1 cellular context compared by ENCODE assay signal in genomic region chr10:25174461-25175230, GRCh38.
TF ChIP-seq lines count a peak whose summit lies in the region.

TSS of gene GPR158 (plus strand) at chr10:25175001. CDS start at chr10:25175421, 420 bp downstream.

TF ChIP-seq in K562, 482 proteins besides CTCF, POLR2A, EP300 and RAD21 (continued from another document and continues in another):
- TF ChIP-seq CBX1 (IDR thresholded peaks at IDR 0.05; ENCODE audit: low read depth) (no peak), FOXJ2 (tag; IDR thresholded peaks at IDR 0.05) (no peak), ZBTB40 (IDR thresholded peaks at IDR 0.05) (0 out of 2 replicates have a peak, but pooled peaks have one; percentile 31), ZBTB40 (CRISPR knock-in tag; IDR thresholded peaks at IDR 0.05) (no peak), CXXC5 (CRISPR knock-in tag; IDR thresholded peaks at IDR 0.05) (peak; percentile 74), NCOA2 (IDR thresholded peaks at IDR 0.05; ENCODE audit: partially characterized antibody in 2 of 2) (no peak), MEF2D (tag; conservative IDR thresholded peaks at IDR 0.05; ENCODE audit: low read depth) (no peak), MCM7 (IDR thresholded peaks at IDR 0.05) (no peak), NKRF (IDR thresholded peaks at IDR 0.05; ENCODE audit: borderline replicate concordance) (no peak), TAF9B (IDR thresholded peaks at IDR 0.05; ENCODE audit: partially characterized antibody) (no peak), U2AF1 (optimal IDR thresholded peaks at IDR 0.05; ENCODE audit: low read depth, low read length) (no peak), KLF10 (CRISPR knock-in tag; IDR thresholded peaks at IDR 0.05) (no peak), HES1 (IDR thresholded peaks at IDR 0.05; ENCODE audit: low read depth) (no peak), KAT2B (IDR thresholded peaks at IDR 0.05; ENCODE audit: low read depth, low read length) (no peak), ZNF717 (CRISPR knock-in tag; IDR thresholded peaks at IDR 0.05) (no peak), TSC22D4 (tag; IDR thresholded peaks at IDR 0.05) (no peak), HINFP (tag; conservative IDR thresholded peaks at IDR 0.05; ENCODE audit: low read depth) (no peak), ZEB2 (IDR thresholded peaks at IDR 0.05) (no peak), SP1 (CRISPR knock-in tag; IDR thresholded peaks at IDR 0.05) (no peak), CREBBP (IDR thresholded peaks at IDR 0.05; ENCODE audit: low read depth, low read length) (no peak), BACH1 (tag; IDR thresholded peaks at IDR 0.05) (no peak), FOXP1 (CRISPR knock-in tag; IDR thresholded peaks at IDR 0.05) (no peak), SRF (CRISPR knock-in tag; IDR thresholded peaks at IDR 0.05) (peak in 1 of 2 experiments; percentile 73; a peak in 1 of 4 replicates), NR2C2 (CRISPR knock-in tag; IDR thresholded peaks at IDR 0.05) (peak; percentile 47; the same call in 1 of the 2 replicates), NR2C2 (tag; IDR thresholded peaks at IDR 0.05) (no peak), ZNF445 (CRISPR knock-in tag; IDR thresholded peaks at IDR 0.05; ENCODE audit: low read depth) (no peak), PRDM10 (IDR thresholded peaks at IDR 0.05; ENCODE audit: partially characterized antibody) (no peak), KDM4B (IDR thresholded peaks at IDR 0.05; ENCODE audit: borderline replicate concordance in 2 of 2, low read depth in 1 of 2) (no peak), CREM (IDR thresholded peaks at IDR 0.05; ENCODE audit: low read depth) (peak; percentile 27; the same call in 1 of the 2 replicates), ZNF639 (CRISPR knock-in tag; conservative IDR thresholded peaks at IDR 0.05 in 1 of 2, IDR thresholded peaks at IDR 0.05 in 1 of 2) (0 out of 4 replicates have a peak, but pooled peaks of 1 of the 2 experiments have one; percentile 52), SUPT5H (IDR thresholded peaks at IDR 0.05) (no peak), DNMT1 (IDR thresholded peaks at IDR 0.05) (no peak), PCBP2 (IDR thresholded peaks at IDR 0.05; ENCODE audit: low read depth, low read length, poor library complexity, severe bottlenecking) (no peak), ETV1 (tag; conservative IDR thresholded peaks at IDR 0.05; ENCODE audit: low read depth) (no peak), HMBOX1 (IDR thresholded peaks at IDR 0.05) (no peak), ZNF263 (CRISPR knock-in tag; IDR thresholded peaks at IDR 0.05; ENCODE audit: borderline replicate concordance) (peak; percentile 36; the same call in 1 of the 2 replicates), ZFP30 (CRISPR knock-in tag; IDR thresholded peaks at IDR 0.05; ENCODE audit: borderline replicate concordance) (no peak), ZNF175 (CRISPR knock-in tag; IDR thresholded peaks at IDR 0.05; ENCODE audit: low read depth) (no peak)
